8 cellular contexts compared by ENCODE assay signal in genomic region chrX:130120746-130121504, GRCh38. TPM values are rescaled to one million over a fixed set of nuclear protein-coding genes. Genes with fewer than 3 reads are reported as not detected.
DNase-seq lines count a peak whose midpoint lies in the region; ATAC-seq and TF ChIP-seq lines count a peak whose summit lies in the region.

No MANE protein-coding gene starts in this region.

- H3K9me3 ChIP-seq in mucosa of descending colon = no peaks in the 10 kb centered on the region

- H3K4me1 ChIP-seq in mucosa of descending colon (ENCODE audit: low read depth) = no peaks in the 10 kb centered on the region

- TF ChIP-seq CTCF in GM13976 (IDR thresholded peaks at IDR 0.05; ENCODE audit: borderline replicate concordance, control extremely low read depth, extremely low read depth, insufficient read depth, missing control alignments) = peak; percentile 75
- peak; percentile 22 for TF ChIP-seq CTCF in mucosa of descending colon (IDR thresholded peaks at IDR 0.05)

- intact Hi-C loops in mucosa of descending colon (cut with DNase I, micrococcal nuclease) = no loop called here

- H3K36me3 ChIP-seq in mucosa of descending colon (ENCODE audit: low read depth) = no peaks in the 10 kb centered on the region

- DNase-seq in GM13976 (ENCODE audit: low spot score) = peak; percentile 79
- DNase-seq in NCI-H510A treated with DMSO at 0.1 percent for 48 hours (lab: John Stamatoyannopoulos, UW) = peak; percentile 6
- peak; percentile 68 for DNase-seq in activated CD8-positive, alpha-beta memory T cell treated with anti-CD3 and anti-CD28 coated beads, Interleukin-2, amount 50 U/mL, for 4 hours
- DNase-seq in epithelial cell of prostate (ENCODE audit: low read depth, low spot score) = no peak
- peak; percentile 67 to 83 (median 82) for DNase-seq in mucosa of descending colon
- DNase-seq in stimulated activated CD8-positive, alpha-beta memory T cell treated with anti-CD3 and anti-CD28 coated beads, Interleukin-4, amount 100 ng/mL, for 4 hours (ENCODE audit: low read depth in 2 of 2, low spot score in 1 of 2) = peak; percentile 24 to 27
- no peak for DNase-seq in NCI-H1417 treated with DMSO at 0.1 percent for 48 hours (lab: John Stamatoyannopoulos, UW)

- H3K27ac ChIP-seq in epithelial cell of prostate = peak overlapping the region; percentile 63

- in situ Hi-C loops in GM13976 (cut with MboI; ENCODE audit: low sequenced_read_pairs, unreplicated experiment) = no loop called here

- ATAC-seq in HG02763 (IDR thresholded peaks at IDR 0.05; ENCODE audit: unreplicated experiment) = peak; percentile 52
- peak; percentile 88 for ATAC-seq in mucosa of descending colon

- no peak overlapping the region for H3K4me3 ChIP-seq in mucosa of descending colon

RNA-seq across cellular contexts. Expression of gene ELF4, which starts 10.6 kb away (rescaled TPM):
- 10 to 100 TPM; 26.3 to 65.0 (median 43.7) TPM for total RNA-seq in mucosa of descending colon

RNA-seq across cellular contexts. Expression of gene AIFM1, which starts 44.7 kb away (rescaled TPM):
- total RNA-seq in mucosa of descending colon = 10 to 100 TPM; 45.3 to 66.9 (median 50.0) TPM

RNA-seq across cellular contexts. Expression of gene RAB33A, which starts 50.8 kb away (rescaled TPM):
- under 1 TPM; 0.38 to 0.55 (median 0.47) TPM for total RNA-seq in mucosa of descending colon

Comparison
In these comparisons a context has a peak if more than half of its experiments do, and no peak if none do; other contexts are left out.
1. DNase-seq: peak in GM13976 (single experiment), NCI-H510A treated with DMSO at 0.1 percent for 48 hours (single experiment), activated CD8-positive, alpha-beta memory T cell treated with anti-CD3 and anti-CD28 coated beads, Interleukin-2, amount 50 U/mL, for 4 hours (single experiment), mucosa of descending colon (3 of 3) and stimulated activated CD8-positive, alpha-beta memory T cell treated with anti-CD3 and anti-CD28 coated beads, Interleukin-4, amount 100 ng/mL, for 4 hours (2 of 2); none in epithelial cell of prostate (single experiment) and NCI-H1417 treated with DMSO at 0.1 percent for 48 hours (single experiment).